23 cellular contexts compared by ENCODE assay signal in the genomic region with DNA sequence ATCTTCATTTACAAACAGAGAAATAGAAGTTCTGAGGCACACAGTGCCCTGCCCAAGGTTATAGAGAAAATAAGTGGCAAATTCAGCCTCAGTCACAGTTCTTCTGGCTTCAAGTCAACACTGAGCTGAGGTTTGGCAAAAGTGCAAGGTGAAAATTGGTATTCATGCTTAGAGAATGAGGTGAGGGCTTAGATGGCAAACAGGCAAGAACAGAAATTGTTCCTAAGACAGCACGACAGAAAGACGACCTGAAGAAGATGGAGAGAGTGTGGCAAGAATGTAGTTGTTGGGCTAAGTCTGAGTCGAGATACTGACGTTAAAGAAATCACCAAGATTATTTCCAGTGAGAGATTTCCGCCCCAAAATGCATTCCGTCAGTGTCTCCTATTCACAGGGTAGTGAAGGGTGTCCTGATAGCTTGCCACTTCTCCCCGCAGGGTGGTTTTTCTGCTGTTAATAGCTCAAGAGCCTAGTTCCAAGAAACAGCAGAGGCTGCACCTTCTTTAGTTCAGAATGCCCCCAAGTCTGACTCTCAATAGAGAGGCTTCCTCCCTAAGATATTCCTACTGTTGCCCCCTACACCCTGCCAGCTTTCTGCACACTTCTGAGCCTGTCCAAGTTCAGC.
"Had no signal": no experiment of that assay in that cellular context is flagged by ENCODE, and none has a peak within 500 bp of the region (broad histone marks: within the 10 kb centered on the region; RNA-seq: fewer than 3 reads in every experiment).

No MANE protein-coding gene starts in this region.

- ATAC-seq: foreskin keratinocyte, left colon, left ventricle myocardium superior, psoas muscle, right lobe of liver had no signal

- H3K27ac ChIP-seq: colonic mucosa, esophagus squamous epithelium, foreskin keratinocyte, hepatocyte, parathyroid adenoma, psoas muscle, right lobe of liver, stomach had no signal

- H3K4me1 Mint-ChIP-seq: nephron had no signal

- H3K36me3 ChIP-seq: colonic mucosa, esophagus squamous epithelium, right lobe of liver, stomach had no signal

- H3K27ac Mint-ChIP-seq: nephron, type B pancreatic cell had no signal

- H3K4me3 ChIP-seq: colonic mucosa, esophagus squamous epithelium, hepatocyte, lung, psoas muscle, right lobe of liver, stomach had no signal

- H3K79me2 ChIP-seq: hepatocyte, parathyroid adenoma had no signal

- H3K36me3 Mint-ChIP-seq: type B pancreatic cell had no signal

- H3K4me3 Mint-ChIP-seq: naive B cell, nephron, type B pancreatic cell had no signal

- H3K4me1 ChIP-seq: colonic mucosa, esophagus squamous epithelium, foreskin keratinocyte, parathyroid adenoma, psoas muscle, stomach had no signal

- H3K9ac ChIP-seq: parathyroid adenoma had no signal

- H3K9me3 ChIP-seq: colonic mucosa, esophagus squamous epithelium, psoas muscle, right lobe of liver had no signal

- H2AFZ ChIP-seq: hepatocyte, parathyroid adenoma had no signal

- H3K4me2 ChIP-seq: hepatocyte had no signal

- H3K9me3 Mint-ChIP-seq: type B pancreatic cell had no signal

- DNase-seq: colonic mucosa; dermis blood vessel endothelial cell; esophagus squamous epithelium; foreskin keratinocyte; head of caudate nucleus; left colon; left ventricle myocardium superior; mesendoderm; naive B cell; occipital lobe; psoas muscle; retina; right lobe of liver; stimulated activated CD4-positive, alpha-beta T cell treated with anti-CD3 and anti-CD28 coated beads, Interleukin-2, amount 100 ng/mL, for 24 hours; stimulated activated CD4-positive, alpha-beta T cell treated with anti-CD3 and anti-CD28 coated beads, Interleukin-4, amount 100 ng/mL, for 4 hours; stimulated activated naive CD4-positive, alpha-beta T cell; stomach; substantia nigra had no signal

- H3K27me3 Mint-ChIP-seq: naive B cell had no signal

- H3K27me3 ChIP-seq: colonic mucosa, esophagus squamous epithelium, foreskin keratinocyte, hepatocyte, right lobe of liver, stomach had no signal
